8 cellular contexts compared by ENCODE assay signal in the genomic region with DNA sequence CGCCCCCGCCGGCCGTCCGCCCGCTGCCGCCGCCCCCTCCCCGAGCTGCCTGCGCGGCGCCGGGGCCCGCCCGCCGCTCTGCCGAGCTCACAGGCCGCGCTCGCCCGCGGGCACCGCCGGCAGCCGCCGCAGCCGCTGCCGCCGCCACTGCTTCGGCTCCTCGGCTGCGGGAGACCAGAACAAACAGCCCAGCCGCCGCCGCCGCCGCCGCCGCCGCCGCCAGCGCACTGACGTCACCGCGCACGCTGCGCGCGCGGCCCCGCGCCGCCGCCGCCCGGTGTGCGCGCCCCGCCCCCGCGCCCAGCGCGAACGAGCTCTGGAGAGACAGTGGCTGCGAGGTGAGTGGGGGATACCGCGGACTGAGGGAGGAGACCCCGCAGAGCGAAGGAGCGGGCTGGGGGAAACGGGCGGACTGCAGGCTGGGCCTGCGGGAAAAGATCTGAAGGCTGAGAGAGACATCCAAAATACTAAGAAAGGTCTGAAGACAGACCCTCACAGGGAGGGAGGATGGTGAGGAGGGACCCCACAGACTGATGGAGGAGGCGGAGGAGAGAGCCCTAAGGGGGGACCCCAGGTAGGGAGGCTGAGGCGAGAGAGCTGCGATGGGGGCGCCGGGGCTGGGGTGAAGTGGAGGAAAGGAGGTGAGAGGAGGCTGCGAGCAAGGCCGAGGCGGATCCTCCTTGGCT. TPM values are rescaled to one million over a fixed set of nuclear protein-coding genes. Genes with fewer than 3 reads are reported as not detected.
DNase-seq lines count a peak whose midpoint lies in the region; ATAC-seq and TF ChIP-seq lines count a peak whose summit lies in the region.

A gene (minus strand): TSS at position 229 of the 686 bp plus-strand sequence. CDS start 59,440 bp downstream, outside the sequence.

- intact Hi-C loops in HCT116 (cut with micrococcal nuclease), result no loop called here

- H3K9me3 ChIP-seq in HCT116 (ENCODE audit: control insufficient read depth in 1 of 2, insufficient read depth in 1 of 2, low read depth in 1 of 2, low read length in 2 of 2), result no peaks in the 10 kb centered on the region

- peak within 1 kb of the TSS; percentile 94 for H3K27ac Mint-ChIP-seq in central memory CD8-positive, alpha-beta T cell (ENCODE audit: low read depth)

- H3K4me3 ChIP-seq in GM08714 (ENCODE audit: low read length), result peak within 1 kb of the TSS; percentile 98
- peak within 1 kb of the TSS; percentile 73 to 76 for H3K4me3 ChIP-seq in HCT116 (replicated peaks in 1 of 2; ENCODE audit: low read depth in 1 of 2, low read length in 2 of 2)
- peak within 1 kb of the TSS; percentile 95 for H3K4me3 ChIP-seq in kidney epithelial cell (ENCODE audit: low read depth, low read length)

- no TSS peak for BruUV-seq in HCT116 (replicated peaks; lab: Mats Ljungman, UMichigan)

- H3K4me3 Mint-ChIP-seq in central memory CD8-positive, alpha-beta T cell, result peak within 1 kb of the TSS; percentile 94

- H3K36me3 ChIP-seq in HCT116 (ENCODE audit: control insufficient read depth in 1 of 2, insufficient read depth in 2 of 2, low read length in 2 of 2) (no peaks in the 10 kb centered on the region), kidney epithelial cell (ENCODE audit: control insufficient read depth, insufficient read depth, low read length) (no peaks in the 10 kb centered on the region)

- TF ChIP-seq POLR2A in HCT116 (IDR thresholded peaks at IDR 0.05; ENCODE audit: borderline replicate concordance, extremely low read depth, insufficient read depth, insufficient read length), result no peak

- CTCF ChIA-PET in HCT116 (lab: Charles Lee), result no interaction called here

- RAD21 ChIA-PET in HCT116 (lab: Charles Lee; ENCODE audit: low non-redundant PET in 1 of 2, low total read pairs in 2 of 2, uncharacterized antibody in 2 of 2, unreplicated experiment in 2 of 2), result no interaction called here

- H3K79me2 ChIP-seq in HCT116 (ENCODE audit: insufficient read depth, low read length), result peaks cover 47% of the 10 kb centered on the region

- TF ChIP-seq CTCF in HCT116 (IDR thresholded peaks at IDR 0.05 in 2 of 3, conservative IDR thresholded peaks at IDR 0.05 in 1 of 3; ENCODE audit: borderline replicate concordance in 1 of 3, insufficient read depth in 1 of 3, low read depth in 2 of 3, low read length in 2 of 3) (no peak), kidney epithelial cell (IDR thresholded peaks at IDR 0.05; ENCODE audit: insufficient read depth, low read length, poor library complexity, severe bottlenecking) (no peak)

- TF ChIP-seq RAD21 in HCT116 (IDR thresholded peaks at IDR 0.05; ENCODE audit: low read depth), result no peak

- peak within 1 kb of the TSS; percentile 82 for H3K27ac ChIP-seq in HCT116 (ENCODE audit: low read depth, low read length)

- no peak within 1 kb of the TSS for H2AFZ ChIP-seq in HCT116 (ENCODE audit: low read depth, low read length, poor library complexity, severe bottlenecking)

- peaks cover 3 to 7% of the 10 kb centered on the region in 2 experiments; a peak in 2 of 4 replicates for H3K4me1 ChIP-seq in HCT116 (ENCODE audit: control insufficient read depth in 1 of 2, insufficient read depth in 2 of 2, low read length in 2 of 2)

- peak within 1 kb of the TSS; percentile 82 for H3K4me2 ChIP-seq in HCT116 (ENCODE audit: low read length)

- peak within 1 kb of the TSS; percentile 80 for H3K9ac ChIP-seq in HCT116 (ENCODE audit: low read length)

- H3K27me3 ChIP-seq in HCT116 (ENCODE audit: insufficient read depth, low read length), result no peaks in the 10 kb centered on the region
- H3K27me3 ChIP-seq in kidney epithelial cell (ENCODE audit: control insufficient read depth, insufficient read depth, low read length), result no peaks in the 10 kb centered on the region

- H3K27me3 Mint-ChIP-seq in central memory CD8-positive, alpha-beta T cell, result no peaks in the 10 kb centered on the region

- POLR2A ChIA-PET in HCT116 (lab: Charles Lee), result no interaction called here

- H3K36me3 Mint-ChIP-seq in central memory CD8-positive, alpha-beta T cell (ENCODE audit: insufficient read depth), result peaks cover 21% of the 10 kb centered on the region

- no peak for DNase-seq in HCT116 (ENCODE audit: low read depth, low spot score)
- peak; percentile 2 for DNase-seq in NCI-H1436 treated with DMSO at 0.1 percent for 48 hours (lab: John Stamatoyannopoulos, UW)
- peak; percentile 59 to 71 for DNase-seq in central memory CD8-positive, alpha-beta T cell (ENCODE audit: low spot score in 2 of 2)
- no peak for DNase-seq in kidney epithelial cell (ENCODE audit: low read depth)
- DNase-seq in stimulated activated CD4-positive, alpha-beta T cell treated with anti-CD3 and anti-CD28 coated beads, Interleukin-15, amount 100 ng/mL, for 48 hours (ENCODE audit: low read depth in 2 of 2), result peak; percentile 50 to 70

- no peaks in the 10 kb centered on the region for H3K9me3 Mint-ChIP-seq in central memory CD8-positive, alpha-beta T cell

- ATAC-seq in HCT116 (peak; percentile 76), GM18873 (IDR thresholded peaks at IDR 0.05; ENCODE audit: low FRiP score, unreplicated experiment) (no peak)
- ATAC-seq in activated CD4-positive, CD25-positive, alpha-beta regulatory T cell treated with anti-CD3 and anti-CD28 coated beads, Interleukin-2, amount 50 U/mL, for 24 hours, result peak; percentile 67 to 68
- ATAC-seq in central memory CD8-positive, alpha-beta T cell (replicated peaks; ENCODE audit: extremely low read depth, poor library complexity, severe bottlenecking), result peak; percentile 65

- no peaks in the 10 kb centered on the region for H3K9me2 ChIP-seq in HCT116 (ENCODE audit: insufficient read depth)

- peaks cover 41% of the 10 kb centered on the region for H3K4me1 Mint-ChIP-seq in central memory CD8-positive, alpha-beta T cell

- H4K20me1 ChIP-seq in HCT116 (ENCODE audit: insufficient read depth), result peaks cover 7% of the 10 kb centered on the region

TF ChIP-seq in HCT116, 20 proteins besides CTCF, POLR2A, EP300 and RAD21:
- TF ChIP-seq ZNF274 (IDR thresholded peaks at IDR 0.05; ENCODE audit: low read depth, low read length) (no peak), POLR2AphosphoS5 (IDR thresholded peaks at IDR 0.05; ENCODE audit: low read depth, low read length) (peak; percentile 50), SIN3A (IDR thresholded peaks at IDR 0.05; ENCODE audit: low read depth) (no peak), YY1 (IDR thresholded peaks at IDR 0.05; ENCODE audit: extremely low read depth, insufficient replicate concordance, low read depth, low read length) (no peak), JUND (IDR thresholded peaks at IDR 0.05) (no peak), CBX3 (IDR thresholded peaks at IDR 0.05; ENCODE audit: low read depth) (no peak), SRF (IDR thresholded peaks at IDR 0.05; ENCODE audit: low read depth) (no peak), ZFX (IDR thresholded peaks at IDR 0.05) (peak; percentile 61), CEBPB (IDR thresholded peaks at IDR 0.05; ENCODE audit: low read depth) (no peak), EGR1 (IDR thresholded peaks at IDR 0.05; ENCODE audit: low read depth) (peak; percentile 64; the same call in 1 of the 2 replicates), SP1 (IDR thresholded peaks at IDR 0.05; ENCODE audit: low read depth) (no peak), FOSL1 (IDR thresholded peaks at IDR 0.05; ENCODE audit: low read depth) (no peak)
- TF ChIP-seq, protein P1, sequence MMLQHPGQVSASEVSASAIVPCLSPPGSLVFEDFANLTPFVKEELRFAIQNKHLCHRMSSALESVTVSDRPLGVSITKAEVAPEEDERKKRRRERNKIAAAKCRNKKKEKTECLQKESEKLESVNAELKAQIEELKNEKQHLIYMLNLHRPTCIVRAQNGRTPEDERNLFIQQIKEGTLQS (IDR thresholded peaks at IDR 0.05), result no peak
- TF ChIP-seq, protein P2, sequence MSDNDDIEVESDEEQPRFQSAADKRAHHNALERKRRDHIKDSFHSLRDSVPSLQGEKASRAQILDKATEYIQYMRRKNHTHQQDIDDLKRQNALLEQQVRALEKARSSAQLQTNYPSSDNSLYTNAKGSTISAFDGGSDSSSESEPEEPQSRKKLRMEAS (IDR thresholded peaks at IDR 0.05), result no peak

RNA-seq across cellular contexts. Expression of the gene that starts here (rescaled TPM):
- total RNA-seq in HCT116 (2021; ENCODE audit: unreplicated experiment) (52.9 TPM), kidney epithelial cell (42.4 and 48.1 TPM in 2 replicates)
- polyA plus RNA-seq in HCT116 (2012), result 22.3 and 30.2 TPM in 2 replicates

Comparison
In these comparisons a context has a peak if more than half of its experiments do, and no peak if none do; other contexts are left out.
1. DNase-seq: peak in NCI-H1436 treated with DMSO at 0.1 percent for 48 hours (single experiment), central memory CD8-positive, alpha-beta T cell (2 of 2) and stimulated activated CD4-positive, alpha-beta T cell treated with anti-CD3 and anti-CD28 coated beads, Interleukin-15, amount 100 ng/mL, for 48 hours (2 of 2); none in HCT116 (single experiment) and kidney epithelial cell (single experiment).
2. Peak in every context shown above with its lines, with median percentiles within 50 percentile points of each other: H3K4me3 ChIP-seq.